22 cellular contexts compared by ENCODE assay signal in the genomic region with DNA sequence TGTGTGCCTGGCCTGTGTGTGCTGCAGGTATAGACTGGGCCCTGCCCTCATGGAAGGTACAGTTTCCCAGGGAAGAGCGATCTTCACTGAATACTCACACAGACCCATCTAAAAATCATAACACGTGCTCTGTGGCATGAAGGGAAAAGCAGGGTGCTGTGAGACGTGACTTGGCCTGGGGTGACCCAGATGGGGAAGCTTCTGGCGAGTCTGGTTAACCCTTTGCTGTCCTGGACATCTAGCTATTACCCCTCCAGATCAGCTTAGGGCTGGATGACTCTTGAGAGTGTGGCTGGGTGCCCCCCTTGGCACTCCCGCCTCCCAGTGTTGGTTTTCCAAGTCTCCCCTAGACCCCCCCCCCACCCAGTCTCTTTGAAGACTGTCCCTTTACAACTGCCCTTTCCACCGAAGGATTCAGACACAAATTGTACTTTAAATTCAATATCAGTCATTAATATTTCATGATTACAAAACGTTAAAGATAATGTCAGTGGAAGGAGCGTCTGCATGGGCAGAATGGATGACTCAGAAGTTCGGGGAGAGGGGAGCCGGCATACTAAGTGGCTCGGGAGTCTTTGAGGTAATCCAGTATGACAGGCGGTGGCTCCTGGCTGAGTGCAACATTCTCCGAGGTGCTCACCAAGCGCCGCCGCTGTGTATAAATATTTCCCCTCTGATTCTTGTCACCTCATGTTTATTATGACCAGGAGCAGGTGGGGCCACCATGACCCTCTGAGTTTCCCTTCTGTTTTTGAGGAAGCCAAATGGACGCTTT.
"Had no signal": no experiment of that assay in that cellular context is flagged by ENCODE, and none has a peak within 500 bp of the region (broad histone marks: within the 10 kb centered on the region; RNA-seq: fewer than 3 reads in every experiment).

No MANE protein-coding gene starts in this region.

- H2AFZ ChIP-seq: parathyroid adenoma had no signal

- H3K4me3 ChIP-seq: cardiac muscle cell, esophagus muscularis mucosa, lung, sigmoid colon, spleen, thoracic aorta, upper lobe of left lung had no signal

- DNase-seq: activated CD4-positive, alpha-beta T cell treated with anti-CD3 and anti-CD28 coated beads, Interleukin-2, amount 50 U/mL, for 4 hours; activated CD4-positive, CD25-positive, alpha-beta regulatory T cell treated with anti-CD3 and anti-CD28 coated beads, Interleukin-2, amount 50 U/mL, for 72 hours; activated effector memory CD4-positive, alpha-beta T cell treated with anti-CD3 and anti-CD28 coated beads, Interleukin-2, amount 50 U/mL, for 16 hours; activated naive CD4-positive, alpha-beta T cell treated with anti-CD3 and anti-CD28 coated beads, Interleukin-2, amount 50 U/mL, for 16 hours; activated T-cell treated with anti-CD3 and anti-CD28 coated beads, Interleukin-2, amount 50 U/mL, for 72 hours; amniotic stem cell; dermis blood vessel endothelial cell; effector memory CD4-positive, alpha-beta T cell; hippocampal formation; islet precursor cell; sigmoid colon; spleen; stimulated activated CD4-positive, alpha-beta T cell treated with anti-CD3 and anti-CD28 coated beads, Interleukin-4, amount 100 ng/mL, for 4 hours; T-cell; upper lobe of left lung had no signal

- H3K4me1 ChIP-seq: sigmoid colon, upper lobe of left lung had no signal

- H3K9me3 ChIP-seq: esophagus muscularis mucosa, sigmoid colon, thoracic aorta, upper lobe of left lung had no signal

- H3K9me3 Mint-ChIP-seq: activated T-cell treated with anti-CD3 and anti-CD28 coated beads, Interleukin-2, amount 50 U/mL, for 72 hours; natural killer cell treated with Interleukin-12 subunit alpha and Interleukin-12 subunit beta and Interleukin-15 and Interleukin-18, amount 100 ng/mL, for 72 hours had no signal

- ATAC-seq: activated T-cell treated with anti-CD3 and anti-CD28 coated beads, Interleukin-2, amount 50 U/mL, for 72 hours; natural killer cell treated with Interleukin-12 subunit alpha and Interleukin-12 subunit beta and Interleukin-15 and Interleukin-18, amount 100 ng/mL, for 72 hours; stimulated activated memory B cell treated with anti-CD40 and anti-IgM and Interleukin-4, amounts not matched to agents 10 μg/mL and 1 μg/mL and 100 μg/mL, for 72 hours; T-cell had no signal

- H3K36me3 Mint-ChIP-seq: natural killer cell treated with Interleukin-12 subunit alpha and Interleukin-12 subunit beta and Interleukin-15 and Interleukin-18, amount 100 ng/mL, for 72 hours; stimulated activated memory B cell treated with anti-CD40 and anti-IgM and Interleukin-4, amounts not matched to agents 10 μg/mL and 1 μg/mL and 100 μg/mL, for 72 hours; T-cell had no signal

- H3K79me2 ChIP-seq: parathyroid adenoma had no signal

- H3K36me3 ChIP-seq: cardiac muscle cell, esophagus muscularis mucosa, sigmoid colon, spleen, thoracic aorta, upper lobe of left lung had no signal

- H3K4me3 Mint-ChIP-seq: activated T-cell treated with anti-CD3 and anti-CD28 coated beads, Interleukin-2, amount 50 U/mL, for 72 hours; natural killer cell treated with Interleukin-12 subunit alpha and Interleukin-12 subunit beta and Interleukin-15 and Interleukin-18, amount 100 ng/mL, for 72 hours; stimulated activated memory B cell treated with anti-CD40 and anti-IgM and Interleukin-4, amounts not matched to agents 10 μg/mL and 1 μg/mL and 100 μg/mL, for 72 hours; T-cell had no signal

- H3K27me3 ChIP-seq: cardiac muscle cell had no signal

- H3K27ac Mint-ChIP-seq: activated T-cell treated with anti-CD3 and anti-CD28 coated beads, Interleukin-2, amount 50 U/mL, for 72 hours; natural killer cell treated with Interleukin-12 subunit alpha and Interleukin-12 subunit beta and Interleukin-15 and Interleukin-18, amount 100 ng/mL, for 72 hours; stimulated activated memory B cell treated with anti-CD40 and anti-IgM and Interleukin-4, amounts not matched to agents 10 μg/mL and 1 μg/mL and 100 μg/mL, for 72 hours; T-cell had no signal

- H3K27ac ChIP-seq: cardiac muscle cell, esophagus muscularis mucosa, parathyroid adenoma, sigmoid colon, spleen, thoracic aorta, upper lobe of left lung had no signal
